ENCODE assay signal across 15 cellular contexts in the genomic region with DNA sequence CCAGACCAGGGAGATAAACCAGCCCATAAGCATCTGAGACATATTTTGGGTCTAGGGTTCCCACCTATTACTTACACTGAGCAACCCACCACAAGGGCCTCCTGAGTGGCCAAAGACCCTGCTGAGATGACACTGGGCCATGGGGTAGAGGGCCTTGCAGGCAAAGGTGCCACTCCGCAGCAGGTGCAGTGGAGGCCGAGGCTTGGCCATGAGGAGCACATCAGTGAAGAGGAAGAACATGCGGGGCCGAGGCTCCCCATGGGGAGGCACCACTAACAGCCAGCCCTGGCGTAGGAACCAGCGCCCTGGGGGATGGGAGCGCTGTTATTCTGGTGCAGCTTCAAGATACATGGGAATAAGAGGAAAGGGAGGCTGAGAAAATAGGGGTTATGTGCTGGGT. TPM values are rescaled to one million over a fixed set of nuclear protein-coding genes. Genes with fewer than 3 reads are reported as not detected.
DNase-seq lines count a peak whose midpoint lies in the region; ATAC-seq and TF ChIP-seq lines count a peak whose summit lies in the region.
"Had no signal": no experiment of that assay in that cellular context is flagged by ENCODE, and none has a peak within 500 bp of the region (broad histone marks: within the 10 kb centered on the region; RNA-seq: fewer than 3 reads in every experiment).

No MANE protein-coding gene starts in this region.

- intact Hi-C loops in psoas muscle (cut with DNase I) = loop anchor here (2.0 to 5.0 kb wide), 2 partner anchors 22 to 35 kb away; no protein-coding TSS in a partner anchor

- peak overlapping the region; percentile 7 for H3K27ac ChIP-seq in CD8-positive, alpha-beta memory T cell (ENCODE audit: low read depth, low read length)
- H3K27ac ChIP-seq in KOPT-K1 (ENCODE audit: low read depth, low read length, poor library complexity, severe bottlenecking) (peak overlapping the region; percentile 53), cingulate gyrus (ENCODE audit: low read depth, low read length) (peak overlapping the region; percentile 19), psoas muscle (peak overlapping the region; percentile 100), osteoblast (ENCODE audit: low read depth, low read length) (no peak overlapping the region)

- CTCF ChIA-PET in CD8-positive, alpha-beta memory T cell (lab: Charles Lee) = interaction anchor here (1.2 to 10.0 kb wide), 5 partner anchors 16 to 220 kb away, joined by 3 to 162 read pairs (median 5); a partner anchor contains a TSS

- POLR2A ChIA-PET in CD8-positive, alpha-beta memory T cell (lab: Charles Lee) = interaction anchor here (1.1 kb wide), 1 partner anchor 59 kb away, joined by 3 read pairs; no protein-coding TSS in a partner anchor

- no peaks in the 10 kb centered on the region for H4K20me1 ChIP-seq in osteoblast (ENCODE audit: insufficient read depth, low read length)

- WGBS in psoas muscle, 3 donors = 89 to 91% (median 91%) methylated on average over 7 of the region's 7 CpGs

- no peak for TF ChIP-seq CTCF in psoas muscle (IDR thresholded peaks at IDR 0.05)
- TF ChIP-seq CTCF in osteoblast (IDR thresholded peaks at IDR 0.05; ENCODE audit: extremely low read depth, low read depth, low read length) = no peak

- no peak for DNase-seq in CD8-positive, alpha-beta memory T cell
- DNase-seq in psoas muscle = no peak
- no peak for DNase-seq in GM19238 (ENCODE audit: insufficient read length, low spot score)
- no peak for DNase-seq in NCI-H1436 treated with DMSO at 0.1 percent for 48 hours (lab: John Stamatoyannopoulos, UW)
- DNase-seq in osteoblast (ENCODE audit: insufficient read length, low spot score, missing footprints) = no peak
- DNase-seq: DMS53, left cardiac atrium, NCI-H1105 treated with DMSO at 0.1 percent for 48 hours, NCI-H774 had no signal

- no peaks in the 10 kb centered on the region for H3K27me3 ChIP-seq in CD8-positive, alpha-beta memory T cell (ENCODE audit: insufficient read depth, low read length, poor library complexity, severe bottlenecking)
- no peaks in the 10 kb centered on the region for H3K27me3 ChIP-seq in psoas muscle (ENCODE audit: insufficient read depth in 3 of 3, low read length in 2 of 3)
- H3K27me3 ChIP-seq in osteoblast (ENCODE audit: insufficient read depth, low read length) = no peaks in the 10 kb centered on the region

- H3K4me3 ChIP-seq in CD8-positive, alpha-beta memory T cell (ENCODE audit: low read length) = peak overlapping the region; percentile 24
- H3K4me3 ChIP-seq in psoas muscle (no peak overlapping the region), osteoblast (ENCODE audit: insufficient read depth, low read length) (no peak overlapping the region)

- H3K4me1 Mint-ChIP-seq in CD8-positive, alpha-beta memory T cell = peaks cover 68 to 87% (median 83%) of the 10 kb centered on the region in 3 donors

- peaks cover 11 to 29% (median 13%) of the 10 kb centered on the region in 3 donors for H3K36me3 Mint-ChIP-seq in CD8-positive, alpha-beta memory T cell

- no peak overlapping the region for H3K4me2 ChIP-seq in osteoblast (ENCODE audit: insufficient read depth, low read length)

- peaks cover 10% of the 10 kb centered on the region for H3K79me2 ChIP-seq in osteoblast (ENCODE audit: insufficient read depth, low read length)

- peaks cover 0 to 6% (median 4%) of the 10 kb centered on the region in 5 donors for H3K9me3 Mint-ChIP-seq in CD8-positive, alpha-beta memory T cell

- peak overlapping the region; percentile 18 to 91 (median 84) for H3K4me3 Mint-ChIP-seq in CD8-positive, alpha-beta memory T cell

- no peak for ATAC-seq in psoas muscle
- ATAC-seq: left cardiac atrium had no signal

- peaks cover 4 to 10% of the 10 kb centered on the region in 2 donors for H3K27me3 Mint-ChIP-seq in CD8-positive, alpha-beta memory T cell

- H3K4me1 ChIP-seq in CD8-positive, alpha-beta memory T cell (ENCODE audit: insufficient read depth, low read length) = peaks cover 64% of the 10 kb centered on the region
- H3K4me1 ChIP-seq in psoas muscle = peaks cover 34% of the 10 kb centered on the region
- H3K4me1 ChIP-seq in osteoblast (ENCODE audit: insufficient read depth, low read length) = peaks cover 26% of the 10 kb centered on the region

- no peaks in the 10 kb centered on the region for H3K9me3 ChIP-seq in CD8-positive, alpha-beta memory T cell (ENCODE audit: low read length)
- H3K9me3 ChIP-seq in KOPT-K1 (ENCODE audit: insufficient read depth, low read length, poor library complexity, severe bottlenecking) (no peaks in the 10 kb centered on the region), psoas muscle (no peaks in the 10 kb centered on the region), osteoblast (ENCODE audit: low read depth, low read length) (no peaks in the 10 kb centered on the region)

- peaks cover 10% of the 10 kb centered on the region for H3K36me3 ChIP-seq in CD8-positive, alpha-beta memory T cell (ENCODE audit: insufficient read depth, low read length)
- H3K36me3 ChIP-seq in KOPT-K1 (ENCODE audit: insufficient read depth, low read length) (peaks cover 11% of the 10 kb centered on the region; the same call in 1 of the 2 replicates), psoas muscle (ENCODE audit: insufficient read depth in 1 of 2, low read depth in 1 of 2) (peaks cover 0 to 18% of the 10 kb centered on the region in 2 donors), osteoblast (ENCODE audit: insufficient read depth, low read length) (peaks cover 22% of the 10 kb centered on the region)

- peak overlapping the region; percentile 83 to 100 (median 99) for H3K27ac Mint-ChIP-seq in CD8-positive, alpha-beta memory T cell

- H2AFZ ChIP-seq in osteoblast (ENCODE audit: low read length) = no peak overlapping the region

RNA-seq across cellular contexts. Expression of a gene that starts 2.6 kb away (rescaled TPM):
- total RNA-seq in CD8-positive, alpha-beta memory T cell = 10 to 100 TPM in 1 of 2 experiments, 1 to 10 TPM in 1; 7.7 to 10.7 TPM
- polyA plus RNA-seq in CD8-positive, alpha-beta memory T cell = 1.2 TPM
- total RNA-seq in psoas muscle = under 1 TPM in 3 of 4 donors, not detected in 1; 0.07 to 0.21 (median 0.10) TPM
- under 1 TPM; 0.20 to 0.79 (median 0.29) TPM for polyA plus RNA-seq in psoas muscle
- total RNA-seq in osteoblast = 0.36 and 0.88 TPM in 2 replicates

RNA-seq across cellular contexts. Expression of a gene that starts 4.3 kb away (rescaled TPM):
- 10 to 100 TPM; 18.5 to 20.0 TPM for total RNA-seq in CD8-positive, alpha-beta memory T cell
- 105 TPM for polyA plus RNA-seq in CD8-positive, alpha-beta memory T cell
- total RNA-seq in psoas muscle (10 to 100 TPM; 15.4 to 39.4 (median 27.5) TPM), osteoblast (10.6 and 15.6 TPM in 2 replicates)
- polyA plus RNA-seq in psoas muscle = 10 to 100 TPM; 21.5 to 49.4 (median 36.3) TPM

RNA-seq across cellular contexts. Expression of a gene that starts 4.6 kb away (rescaled TPM):
- over 10,000 TPM in 1 of 2 experiments, 1,000 to 10,000 TPM in 1; 7,718 to 11,549 TPM for total RNA-seq in CD8-positive, alpha-beta memory T cell
- polyA plus RNA-seq in CD8-positive, alpha-beta memory T cell = not detected
- over 10,000 TPM in 1 of 4 donors, 1,000 to 10,000 TPM in 3; 3,787 to 10,280 (median 6,744) TPM for total RNA-seq in psoas muscle
- polyA plus RNA-seq in psoas muscle = 10 to 100 TPM in 1 of 3 donors, not detected in 2; 26.8 TPM
- total RNA-seq in osteoblast = 88,726 and 110,601 TPM in 2 replicates

RNA-seq across cellular contexts. Expression of a gene that starts 11.3 kb away (rescaled TPM):
- total RNA-seq in CD8-positive, alpha-beta memory T cell = under 1 TPM in 1 of 2 experiments, not detected in 1; 0.75 TPM
- not detected for polyA plus RNA-seq in CD8-positive, alpha-beta memory T cell
- total RNA-seq in psoas muscle = not detected
- polyA plus RNA-seq in psoas muscle = under 1 TPM; 0.03 to 0.49 (median 0.05) TPM
- total RNA-seq in osteoblast = not detected in 2 replicates
- total RNA-seq: ureter had no signal

RNA-seq across cellular contexts. Expression of a gene that starts 11.7 kb away (rescaled TPM):
- total RNA-seq in CD8-positive, alpha-beta memory T cell = 10 to 100 TPM; 43.1 TPM
- 196 TPM for polyA plus RNA-seq in CD8-positive, alpha-beta memory T cell
- total RNA-seq in psoas muscle = under 1 TPM; 0.23 to 0.34 (median 0.28) TPM
- under 1 TPM in 2 of 3 donors, not detected in 1; 0.08 to 0.10 TPM for polyA plus RNA-seq in psoas muscle
- 0.36 TPM in 1 of 2 replicates, not detected in the other for total RNA-seq in osteoblast
- total RNA-seq: bronchial epithelial cell, pulmonary artery endothelial cell had no signal
- polyA plus RNA-seq: fibroblast of lung had no signal
